Comparison of ENCODE assay signal across 9 cellular contexts in genomic region chr7:151851782-151852181, GRCh38. TPM values are rescaled to one million over a fixed set of nuclear protein-coding genes. Genes with fewer than 3 reads are reported as not detected.
DNase-seq lines count a peak whose midpoint lies in the region; ATAC-seq, FAIRE-seq and TF ChIP-seq lines count a peak whose summit lies in the region.
"Had no signal": no experiment of that assay in that cellular context is flagged by ENCODE, and none has a peak within 500 bp of the region (broad histone marks: within the 10 kb centered on the region; RNA-seq: fewer than 3 reads in every experiment).

No MANE protein-coding gene starts in this region.

- H3K27ac ChIP-seq in C4-2B (peak overlapping the region; percentile 25), GM12878 (ENCODE audit: control insufficient read depth, insufficient read depth) (no peak overlapping the region), mesendoderm (ENCODE audit: low read depth, low read length) (no peak overlapping the region)
- H3K27ac ChIP-seq: KMS-11 had no signal

- TF ChIP-seq CTCF in C4-2B (conservative IDR thresholded peaks at IDR 0.05) (no peak), GM12878 (IDR thresholded peaks at IDR 0.05 in 2 of 3, conservative IDR thresholded peaks at IDR 0.05 in 1 of 3; ENCODE audit: control insufficient read depth in 2 of 3, extremely low read depth in 1 of 3, insufficient read depth in 1 of 3, low read depth in 3 of 3, low read length in 3 of 3) (no peak)

- H3K23ac ChIP-seq in mesendoderm (ENCODE audit: low read length): no peak overlapping the region

- FAIRE-seq in GM12878 (lab: Jason Lieb, UNC): no peak

- no peak overlapping the region for H3K9ac ChIP-seq in GM12878 (ENCODE audit: control insufficient read depth, insufficient read depth, low read length)
- peak overlapping the region; percentile 52 for H3K9ac ChIP-seq in mucosa of stomach (ENCODE audit: low read length)
- no peak overlapping the region for H3K9ac ChIP-seq in mesendoderm (ENCODE audit: low read length)
- H3K9ac ChIP-seq: KMS-11 had no signal

- no peak overlapping the region for H2BK5ac ChIP-seq in mesendoderm (ENCODE audit: low read length)

- H4K5ac ChIP-seq in mesendoderm (ENCODE audit: low read length): no peak overlapping the region

- no peak overlapping the region for H3K4me3 ChIP-seq in GM12878
- H3K4me3 ChIP-seq in mucosa of stomach (ENCODE audit: low read length): no peak overlapping the region
- H3K4me3 ChIP-seq in mesendoderm (ENCODE audit: low read length): no peak overlapping the region

- POLR2A ChIA-PET in GM12878 (lab: Charles Lee): no interaction called here

- H3K9me3 ChIP-seq in GM12878 (replicated peaks; ENCODE audit: control insufficient read depth, insufficient read depth, low read length) (no peaks in the 10 kb centered on the region), mucosa of stomach (ENCODE audit: control insufficient read depth, low read length) (no peaks in the 10 kb centered on the region)

- CTCF ChIA-PET in GM12878 (lab: Yijun Ruan, JAX): no interaction called here

- no peak overlapping the region for H2AFZ ChIP-seq in GM12878 (ENCODE audit: control insufficient read depth, low read depth, low read length)

- H3K36me3 ChIP-seq in GM12878 (ENCODE audit: control insufficient read depth in 2 of 2, insufficient read depth in 2 of 2, low read length in 1 of 2) (no peaks in the 10 kb centered on the region), mucosa of stomach (ENCODE audit: control insufficient read depth, insufficient read depth, low read length) (no peaks in the 10 kb centered on the region), mesendoderm (ENCODE audit: control insufficient read depth, insufficient read depth, low read length) (no peaks in the 10 kb centered on the region)

- H3K79me1 ChIP-seq in mesendoderm (ENCODE audit: low read length): no peaks in the 10 kb centered on the region

- H2AK5ac ChIP-seq in mesendoderm (ENCODE audit: low read length): no peak overlapping the region

- intact Hi-C loops in GM12878 (cut with micrococcal nuclease; ENCODE audit: unreplicated experiment): no loop called here

- no peak for TF ChIP-seq EP300 in GM12878 (IDR thresholded peaks at IDR 0.05; ENCODE audit: borderline replicate concordance in 1 of 2, control insufficient read depth in 1 of 2, low read depth in 2 of 2, low read length in 2 of 2)

- H4K20me1 ChIP-seq in GM12878 (ENCODE audit: control insufficient read depth, insufficient read depth): no peaks in the 10 kb centered on the region

- H3K4me2 ChIP-seq in GM12878 (ENCODE audit: control insufficient read depth, insufficient read depth) (peak overlapping the region; percentile 68), mesendoderm (ENCODE audit: low read length) (no peak overlapping the region)
- H3K4me2 ChIP-seq: KMS-11 had no signal

- RAD21 ChIA-PET in GM12878 (lab: Charles Lee; ENCODE audit: unreplicated experiment): no interaction called here

- in situ Hi-C loops in GM12878 (cut with MboI): no loop called here

- 29% methylated on average over 13 of the region's 13 CpGs for WGBS in GM12878 (ENCODE audit: insufficient coverage, insufficient replicate concordance, low lambda C conversion rate, missing lambda C conversion rate)
- WGBS in mesendoderm (ENCODE audit: extremely low coverage, insufficient coverage, low lambda C conversion rate): no CpG with 5 or more reads among the region's 13 CpGs

- no peak for DNase-seq in GM12878 (ENCODE audit: low read depth, low spot score)
- no peak for DNase-seq in H4 (ENCODE audit: low spot score)
- no peak for DNase-seq in mesendoderm
- no peak for DNase-seq in stimulated activated CD4-positive, alpha-beta T cell treated with anti-CD3 and anti-CD28 coated beads, Interleukin-1b, Interleukin-23, amount 100 ng/mL, for 48 hours

- H2BK120ac ChIP-seq in mesendoderm (ENCODE audit: low read depth, low read length): no peak overlapping the region

- peaks cover 10% of the 10 kb centered on the region for H3K4me1 ChIP-seq in GM12878 (ENCODE audit: control insufficient read depth, insufficient read depth, low read length)
- H3K4me1 ChIP-seq in mucosa of stomach (ENCODE audit: control insufficient read depth, insufficient read depth, low read length): peaks cover 40% of the 10 kb centered on the region
- no peaks in the 10 kb centered on the region for H3K4me1 ChIP-seq in mesendoderm (ENCODE audit: control insufficient read depth, low read depth, low read length)

- H3K56ac ChIP-seq in mesendoderm (ENCODE audit: low read length): no peak overlapping the region

- ATAC-seq in GM21825 (IDR thresholded peaks at IDR 0.05; ENCODE audit: unreplicated experiment) (peak; percentile 24), GM12878 (no peak), HG02763 (IDR thresholded peaks at IDR 0.05; ENCODE audit: unreplicated experiment) (no peak)

- H2BK15ac ChIP-seq in mesendoderm (replicated peaks; ENCODE audit: low read depth): no peak overlapping the region

- no peak for TF ChIP-seq RAD21 in GM12878 (IDR thresholded peaks at IDR 0.05; ENCODE audit: insufficient read depth, low read depth, low read length)

- no peak overlapping the region for H4K8ac ChIP-seq in mesendoderm (ENCODE audit: low read depth, low read length)

- BruUV-seq in GM12878 (replicated peaks; lab: Mats Ljungman, UMichigan): no TSS peak

- no peak overlapping the region for H3K18ac ChIP-seq in mesendoderm (ENCODE audit: low read length)

- TF ChIP-seq POLR2A in GM12878 (IDR thresholded peaks at IDR 0.05; ENCODE audit: low read depth, low read length): no peak

- no peak overlapping the region for H3K4ac ChIP-seq in mesendoderm (ENCODE audit: low read depth, low read length)

- SMC1A ChIA-PET in GM12878 (lab: Charles Lee; ENCODE audit: uncharacterized antibody, unreplicated experiment): no interaction called here

- H3K27me3 ChIP-seq in GM12878 (replicated peaks in 1 of 2; ENCODE audit: control insufficient read depth in 2 of 2, insufficient read depth in 2 of 2, low read length in 1 of 2) (no peaks in the 10 kb centered on the region), mucosa of stomach (ENCODE audit: control insufficient read depth, insufficient read depth, low read length) (no peaks in the 10 kb centered on the region), mesendoderm (ENCODE audit: insufficient read depth, low read length, poor library complexity) (no peaks in the 10 kb centered on the region)

- H3K79me2 ChIP-seq in GM12878 (ENCODE audit: control insufficient read depth, insufficient read depth, low read length): no peaks in the 10 kb centered on the region
- H3K79me2 ChIP-seq in mesendoderm (ENCODE audit: control insufficient read depth, insufficient read depth, low read length): no peaks in the 10 kb centered on the region

TF ChIP-seq in GM12878, 131 proteins besides CTCF, POLR2A, EP300 and RAD21:
- TF ChIP-seq NR2C2 (IDR thresholded peaks at IDR 0.05; ENCODE audit: borderline replicate concordance, control insufficient read depth, insufficient read length, low read depth) (no peak), RAD51 (IDR thresholded peaks at IDR 0.05) (no peak), RELA (IDR thresholded peaks at IDR 0.05; ENCODE audit: borderline replicate concordance, partially characterized antibody) (no peak), ZNF274 (IDR thresholded peaks at IDR 0.05; ENCODE audit: insufficient read depth, insufficient read length) (no peak), BACH1 (IDR thresholded peaks at IDR 0.05; ENCODE audit: borderline replicate concordance) (no peak)

RNA-seq across cellular contexts. Expression of gene PRKAG2, which starts 25.1 kb away (rescaled TPM):
- 8.7 and 13.0 TPM in 2 replicates for total RNA-seq in GM12878 (2013; cell fraction: nucleolus; rRNA removed)
- 5.0 and 6.4 TPM in 2 replicates for total RNA-seq in GM12878 (2014; rRNA removed)
- total RNA-seq in GM12878 (2014; rRNA removed; fragmentation: Illumina TruSeq; extraction: Trizol): 6.0 and 7.7 TPM in 2 replicates
- total RNA-seq in GM12878 (2021): 8.1 and 8.9 TPM in 2 replicates
- polyA plus RNA-seq in GM12878 (2011; ENCODE audit: low read depth): 4.1 TPM
- polyA plus RNA-seq in GM12878 (2011; rRNA removed): 6.5 and 9.2 TPM in 2 replicates
- 3.7 and 4.2 TPM in 2 replicates for polyA plus RNA-seq in GM12878 (2011; cell fraction: cytosol; rRNA removed)
- 5.6 and 6.6 TPM in 2 replicates for polyA plus RNA-seq in GM12878 (2011; cell fraction: nucleus; rRNA removed)
- polyA plus RNA-seq in GM12878 (2012): 4.8 and 5.5 TPM in 2 replicates
- polyA plus RNA-seq in GM12878 (2014; fragmentation: Illumina TruSeq; extraction: Trizol): 8.3 and 10.0 TPM in 2 replicates
- 1 to 10 TPM; 3.4 to 3.5 TPM for polyA plus RNA-seq in GM12878 (2014; fragmentation: Nextera tagmentation; extraction: Ambion mirVana)
- polyA plus RNA-seq in GM12878 (2014; rRNA removed): 7.7 and 8.7 TPM in 2 replicates
- polyA plus RNA-seq in GM12878 (2016; fragmentation: Nextera tagmentation; extraction: Ambion mirVana): 1 to 10 TPM; 5.9 to 7.0 TPM
- polyA minus RNA-seq in GM12878 (2011; rRNA and poly(A)+ RNA removed): 2.3 and 3.9 TPM in 2 replicates
- polyA minus RNA-seq in GM12878 (2011; cell fraction: cytosol; rRNA and poly(A)+ RNA removed): 2.0 and 3.9 TPM in 2 replicates
- 2.5 and 3.6 TPM in 2 replicates for polyA minus RNA-seq in GM12878 (2011; cell fraction: nucleus; rRNA and poly(A)+ RNA removed)
- 7.3 and 11.3 TPM in 2 replicates for total RNA-seq in H4 (2014; rRNA removed; shearing (Covaris generic))
- polyA plus RNA-seq in mesendoderm (2013, experiment 1 of 2): 12.7 TPM
- 12.3 TPM for polyA plus RNA-seq in mesendoderm (2013, experiment 2 of 2)
